In the genomic region with DNA sequence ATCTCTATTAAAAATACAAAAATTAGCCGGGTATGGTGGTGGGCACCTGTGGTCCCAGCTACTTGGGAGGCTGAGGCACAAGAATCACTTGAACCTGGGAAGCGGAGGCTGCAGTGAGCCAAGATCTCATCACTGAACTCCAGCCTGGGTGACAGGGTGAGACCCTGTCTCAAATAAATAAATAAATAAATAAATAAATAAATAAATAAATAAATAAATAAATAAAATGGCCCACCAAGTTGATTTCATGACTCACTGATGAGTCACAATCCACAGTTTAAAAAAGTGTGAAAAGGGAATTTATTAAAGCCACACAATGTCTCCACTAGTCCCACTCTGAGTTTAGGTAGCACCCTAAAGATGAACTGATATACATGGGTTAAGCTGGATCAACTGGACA, we compare ENCODE assay signal across 2 cellular contexts.
TF ChIP-seq lines count a peak whose summit lies in the region.
"Not testable (repeated sequence)": the region's sequence is repeated elsewhere in the genome, so short reads cannot be mapped to it uniquely, and the experiment has no call there.

No MANE protein-coding gene starts in this region.

TF ChIP-seq in A549, 52 proteins besides CTCF, POLR2A, EP300 and RAD21:
- TF ChIP-seq FOSL2 (IDR thresholded peaks at IDR 0.05): not testable (repeated sequence)
- 0 out of 2 replicates have a peak, but pooled peaks have one; percentile 34 for TF ChIP-seq FOSL2 (CRISPR knock-in tag; IDR thresholded peaks at IDR 0.05)
TF ChIP-seq in A549: peak in this region for 1; not testable (repeated sequence) for 51.

TF ChIP-seq in HepG2, 621 proteins besides CTCF, POLR2A, EP300 and RAD21:
- TF ChIP-seq CREB1 (IDR thresholded peaks at IDR 0.05): 0 out of 2 replicates have a peak, but pooled peaks have one; percentile 21
- not testable (repeated sequence) for TF ChIP-seq CREB1 (CRISPR knock-in tag; IDR thresholded peaks at IDR 0.05)
